ENCODE assay signal across 10 cellular contexts in the genomic region with DNA sequence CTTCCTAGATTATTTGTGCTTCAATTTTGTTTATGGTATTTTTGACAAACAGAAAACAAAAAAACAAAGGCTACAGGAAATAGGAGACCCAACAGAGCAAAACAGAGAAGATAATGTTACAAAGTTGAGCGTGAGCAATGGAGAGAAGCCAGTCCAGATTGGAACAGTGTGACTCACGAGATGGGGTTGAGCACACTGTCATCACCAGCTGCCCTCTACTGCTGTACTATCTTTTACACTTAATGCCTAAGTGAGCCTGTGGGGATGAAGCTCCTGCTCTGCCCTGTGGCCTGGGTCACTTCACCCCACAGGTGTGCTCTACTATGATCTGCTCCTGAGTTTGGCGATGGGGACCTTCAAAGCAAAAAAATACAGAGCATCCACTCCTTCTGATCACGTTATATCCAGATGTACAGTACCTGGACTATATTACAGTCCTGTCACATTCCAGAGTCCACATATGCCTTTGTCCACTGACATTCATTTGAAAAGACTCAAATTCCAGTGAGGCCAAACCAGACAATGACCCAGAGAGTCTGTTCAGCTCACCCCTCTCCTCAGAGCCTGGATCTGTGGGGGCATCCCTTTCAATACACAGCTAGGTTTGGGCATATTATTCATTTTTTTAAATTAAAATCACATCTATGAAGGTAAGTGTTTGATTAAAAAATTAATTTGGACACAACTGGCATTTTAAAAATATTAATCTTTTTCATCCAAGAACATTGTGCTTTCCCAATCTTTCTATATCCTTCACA. TPM values are rescaled to one million over a fixed set of nuclear protein-coding genes. Genes with fewer than 3 reads are reported as not detected.
DNase-seq lines count a peak whose midpoint lies in the region; ATAC-seq and TF ChIP-seq lines count a peak whose summit lies in the region.
"Had no signal": no experiment of that assay in that cellular context is flagged by ENCODE, and none has a peak within 500 bp of the region (broad histone marks: within the 10 kb centered on the region; RNA-seq: fewer than 3 reads in every experiment).

No MANE protein-coding gene starts in this region.

- peak overlapping the region; percentile 38 for H3K4me2 ChIP-seq in trophoblast cell (ENCODE audit: low read length)

- H3K27me3 ChIP-seq in trophoblast cell (ENCODE audit: insufficient read depth, low read length) = no peaks in the 10 kb centered on the region

- H2BK12ac ChIP-seq in trophoblast cell (ENCODE audit: low read length) = no peak overlapping the region

- peaks cover 10% of the 10 kb centered on the region for H3K79me1 ChIP-seq in trophoblast cell (ENCODE audit: low read length)

- no peak overlapping the region for H3K14ac ChIP-seq in trophoblast cell (ENCODE audit: low read length)

- H3K9ac ChIP-seq in trophoblast cell (ENCODE audit: low read length) = no peak overlapping the region

- H4K8ac ChIP-seq in trophoblast cell (ENCODE audit: low read depth, low read length) = no peak overlapping the region

- peaks cover 5% of the 10 kb centered on the region for H3K79me2 ChIP-seq in trophoblast cell (ENCODE audit: control insufficient read depth, insufficient read depth, low read length, poor library complexity)

- H3K4me3 ChIP-seq in epithelial cell of esophagus (ENCODE audit: low read length) (no peak overlapping the region), trophoblast cell (ENCODE audit: low read depth, low read length) (no peak overlapping the region)

- WGBS in trophoblast cell (ENCODE audit: extremely low coverage, insufficient coverage, insufficient read length) = no CpG with 5 or more reads among the region's 4 CpGs

- H2AFZ ChIP-seq in trophoblast cell (ENCODE audit: insufficient read depth, low read length, poor library complexity) = no peak overlapping the region

- no peak overlapping the region for H2AK5ac ChIP-seq in trophoblast cell (ENCODE audit: low read length)

- peaks cover 4 to 8% of the 10 kb centered on the region in 2 experiments for H3K4me1 ChIP-seq in trophoblast cell (ENCODE audit: control insufficient read depth in 1 of 2, insufficient read depth in 2 of 2, low read length in 2 of 2)

- H3K9me3 ChIP-seq in trophoblast cell (ENCODE audit: insufficient read depth, low read depth, low read length) = no peaks in the 10 kb centered on the region

- no peak for TF ChIP-seq CTCF in epithelial cell of esophagus (IDR thresholded peaks at IDR 0.05; ENCODE audit: insufficient read depth, low read depth, low read length, missing control alignments)

- H3K18ac ChIP-seq in trophoblast cell (ENCODE audit: low read length) = no peak overlapping the region

- no peak overlapping the region for H3K4ac ChIP-seq in trophoblast cell (ENCODE audit: low read depth, low read length)

- H2BK120ac ChIP-seq in trophoblast cell (ENCODE audit: insufficient read depth, low read length, poor library complexity) = no peak overlapping the region

- DNase-seq in GM04504 (ENCODE audit: low read depth) (peak; percentile 50), NCI-H510A (lab: John Stamatoyannopoulos, UW) (peak; percentile 17), epithelial cell of esophagus (ENCODE audit: low read depth) (peak; percentile 81), trophoblast cell (peak; percentile 43 to 64), NAMALWA (ENCODE audit: low spot score) (no peak), left lobe of liver (ENCODE audit: low spot score) (no peak), NCI-H748 (lab: John Stamatoyannopoulos, UW; ENCODE audit: unreplicated experiment) (no peak)
- DNase-seq: activated naive CD4-positive, alpha-beta T cell; RPMI8226 had no signal

- H3K27ac ChIP-seq in trophoblast cell (ENCODE audit: low read depth, low read length) = peak overlapping the region; percentile 84

- no peak for ATAC-seq in HG03175 (IDR thresholded peaks at IDR 0.05; ENCODE audit: unreplicated experiment)
- ATAC-seq in left lobe of liver = no peak

- H4K12ac ChIP-seq in trophoblast cell (ENCODE audit: low read depth, low read length) = no peak overlapping the region

- no peak overlapping the region for H3K23ac ChIP-seq in trophoblast cell (ENCODE audit: low read length)

- peaks cover 0 to 1% of the 10 kb centered on the region in 2 experiments for H3K36me3 ChIP-seq in trophoblast cell (ENCODE audit: control insufficient read depth in 1 of 2, insufficient read depth in 2 of 2, low read length in 2 of 2)

- no peak overlapping the region for H4K91ac ChIP-seq in trophoblast cell (ENCODE audit: low read depth, low read length)

- no peak overlapping the region for H2BK5ac ChIP-seq in trophoblast cell (ENCODE audit: low read depth, low read length, poor library complexity)

RNA-seq across cellular contexts. Expression of gene IPO8, which starts 4.4 kb away (rescaled TPM):
- polyA plus RNA-seq in trophoblast cell (2013) = 16.2 and 16.7 TPM in 2 replicates
- total RNA-seq in left lobe of liver = 27.8 TPM

Comparison
In these comparisons a context has a peak if more than half of its experiments do, and no peak if none do; other contexts are left out.
1. DNase-seq: peak in GM04504 (single experiment), NCI-H510A (single experiment), epithelial cell of esophagus (single experiment) and trophoblast cell (2 of 2); none in NAMALWA (single experiment), left lobe of liver (single experiment) and NCI-H748 (single experiment).